ENCODE assay signal across 8 cellular contexts in genomic region chr20:11891827-11892521, GRCh38. TPM values are rescaled to one million over a fixed set of nuclear protein-coding genes. Genes with fewer than 3 reads are reported as not detected.
DNase-seq lines count a peak whose midpoint lies in the region; ATAC-seq, FAIRE-seq and TF ChIP-seq lines count a peak whose summit lies in the region.

No MANE protein-coding gene starts in this region.

- TF ChIP-seq POLR2A in NB4 (IDR thresholded peaks at IDR 0.05; ENCODE audit: extremely low read depth, insufficient read length) = no peak

- H3K9ac ChIP-seq in GM23248 (peak overlapping the region; percentile 78), kidney (ENCODE audit: low read length in 2 of 2) (peak overlapping the region; percentile 41 to 71)

- TF ChIP-seq CTCF in NB4 (IDR thresholded peaks at IDR 0.05; ENCODE audit: low read depth, low read length) = no peak
- TF ChIP-seq CTCF in kidney (IDR thresholded peaks at IDR 0.05; ENCODE audit: borderline replicate concordance, extremely low read depth, insufficient read depth) = no peak

- H3K36me3 ChIP-seq in GM23248 (ENCODE audit: low read depth) (no peaks in the 10 kb centered on the region), kidney (ENCODE audit: control insufficient read depth in 1 of 2, insufficient read depth in 2 of 2, low read length in 2 of 2) (no peaks in the 10 kb centered on the region)

- peaks cover 14% of the 10 kb centered on the region for H3F3A ChIP-seq in GM23248 (ENCODE audit: insufficient read depth)

- peaks cover 53% of the 10 kb centered on the region for H3K79me2 ChIP-seq in GM23248 (ENCODE audit: insufficient read depth)

- H3K27me3 ChIP-seq in GM23248 (replicated peaks; ENCODE audit: insufficient read depth) = no peaks in the 10 kb centered on the region

- H3K4me3 ChIP-seq in GM23248 (peak overlapping the region; percentile 78), NB4 (ENCODE audit: low read depth, low read length) (peak overlapping the region; percentile 88), kidney (ENCODE audit: low read length in 2 of 2) (peak overlapping the region; percentile 62 to 89)

- H3K9me3 ChIP-seq in GM23248 (ENCODE audit: low read depth) = no peaks in the 10 kb centered on the region
- no peaks in the 10 kb centered on the region for H3K9me3 ChIP-seq in kidney (ENCODE audit: control insufficient read depth in 1 of 2, low read length in 2 of 2)

- no peak for ATAC-seq in HG03571 (IDR thresholded peaks at IDR 0.05; ENCODE audit: unreplicated experiment)

- WGBS in GM23248 (ENCODE audit: low coverage in 1 of 2, low lambda C conversion rate in 2 of 2, missing lambda C conversion rate in 2 of 2), 2 experiments = 0 to 2% methylated on average over 16 of the region's 16 CpGs

- H3K27ac ChIP-seq in GM23248 = peak overlapping the region; percentile 63
- peak overlapping the region; percentile 54 to 90 for H3K27ac ChIP-seq in kidney (ENCODE audit: low read depth in 2 of 2, low read length in 2 of 2)

- in situ Hi-C loops in GM23248 (cut with MboI) = no loop called here

- H3K4me1 ChIP-seq in GM23248 (ENCODE audit: insufficient read depth) (peaks cover 11% of the 10 kb centered on the region; the same call in 1 of the 2 replicates), kidney (ENCODE audit: control insufficient read depth in 1 of 2, insufficient read depth in 1 of 2, low read depth in 1 of 2, low read length in 2 of 2) (peaks cover 0 to 12% of the 10 kb centered on the region in 2 donors)

- H2AFZ ChIP-seq in GM23248 = peak overlapping the region; percentile 90

- DNase-seq in DMS 273 treated with DMSO at 0.1 percent for 48 hours (lab: John Stamatoyannopoulos, UW) = peak; percentile 57
- peak; percentile 89 for DNase-seq in GM23248
- peak; percentile 89 for DNase-seq in NB4 (ENCODE audit: low read depth)
- peak; percentile 13 for DNase-seq in SKM-1 (lab: John Stamatoyannopoulos, UW; ENCODE audit: unreplicated experiment)
- DNase-seq in cerebellar cortex (ENCODE audit: low spot score) = peak; percentile 88
- peak; percentile 71 for DNase-seq in kidney
- DNase-seq in stimulated activated CD4-positive, alpha-beta T cell treated with anti-CD3 and anti-CD28 coated beads, Interleukin-12 subunit alpha, Interleukin-12 subunit beta, amount 100 ng/mL, for 24 hours (ENCODE audit: low read depth in 2 of 2) = peak; percentile 29 to 37

- H3K9me2 ChIP-seq in GM23248 (ENCODE audit: insufficient read depth) = no peaks in the 10 kb centered on the region

- H4K20me1 ChIP-seq in GM23248 (ENCODE audit: insufficient read depth) = no peaks in the 10 kb centered on the region

- FAIRE-seq in kidney (lab: Jason Lieb, UNC) = no peak

- peak overlapping the region; percentile 99 for H3K4me2 ChIP-seq in GM23248 (ENCODE audit: unreplicated experiment)

- intact Hi-C loops in kidney (cut with DNase I) = no loop called here

RNA-seq across cellular contexts. Expression of gene BTBD3, which starts 25.7 kb away (rescaled TPM):
- 30.5 and 33.8 TPM in 2 replicates for total RNA-seq in GM23248 (2014; rRNA removed; shearing (Covaris generic))
- 11.4 and 12.5 TPM in 2 replicates for polyA plus RNA-seq in GM23248 (2016; fragmentation: Nextera tagmentation; extraction: Ambion mirVana)
- total RNA-seq in kidney = 37.7 TPM
- 11.6 TPM for polyA plus RNA-seq in kidney (ENCODE audit: insufficient read depth, low read depth, low replicate concordance)

Comparison
In these comparisons a context has a peak if more than half of its experiments do, and no peak if none do; other contexts are left out.
1. DNase-seq: peak in every context shown above with its lines; median percentile 89 in GM23248; 89 in NB4; 88 in cerebellar cortex; 71 in kidney; 57 in DMS 273 treated with DMSO at 0.1 percent for 48 hours; 33 in stimulated activated CD4-positive, alpha-beta T cell treated with anti-CD3 and anti-CD28 coated beads, Interleukin-12 subunit alpha, Interleukin-12 subunit beta, amount 100 ng/mL, for 24 hours; 13 in SKM-1.